ENCODE assay signal across 26 cellular contexts in the genomic region with DNA sequence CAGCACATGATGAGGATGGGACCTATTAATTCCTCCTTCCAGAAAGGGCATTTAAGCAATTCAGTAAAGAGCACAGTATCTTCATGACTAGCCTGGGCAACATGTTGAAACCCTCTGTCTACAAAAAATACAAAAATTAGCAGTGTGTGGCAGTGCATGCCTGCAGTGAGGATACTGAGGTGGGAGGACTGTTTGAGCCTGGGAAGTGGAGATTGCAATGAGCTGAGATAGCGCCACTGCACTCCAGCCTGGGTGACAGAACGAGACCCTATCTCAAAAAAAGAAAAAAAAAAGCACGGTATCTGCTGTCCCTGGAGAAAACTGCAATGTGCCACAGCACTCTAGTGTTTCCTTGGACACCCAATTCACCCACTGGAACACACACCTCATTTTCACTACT. TPM values are rescaled to one million over a fixed set of nuclear protein-coding genes. Genes with fewer than 3 reads are reported as not detected.
A peak's percentile ranks its signal among the peaks of the same experiment; 100 is the strongest.
DNase-seq lines count a peak whose midpoint lies in the region; ATAC-seq and TF ChIP-seq lines count a peak whose summit lies in the region.
"Had no signal": no experiment of that assay in that cellular context is flagged by ENCODE, and none has a peak within 500 bp of the region (broad histone marks: within the 10 kb centered on the region; RNA-seq: fewer than 3 reads in every experiment).

No MANE protein-coding gene starts in this region.

- BruUV-seq in OCI-LY7 (replicated peaks; lab: Mats Ljungman, UMichigan): no TSS peak

- H3K27ac Mint-ChIP-seq in CD8-positive, alpha-beta memory T cell: peak overlapping the region; percentile 51 to 90 (median 67)
- no peak overlapping the region for H3K27ac Mint-ChIP-seq in central memory CD8-positive, alpha-beta T cell (ENCODE audit: low read depth)
- H3K27ac Mint-ChIP-seq in naive thymus-derived CD8-positive, alpha-beta T cell: peak overlapping the region in 7 of 10 donors; percentile 55 to 86 (median 72)
- H3K27ac Mint-ChIP-seq: HFFc6 had no signal

- CTCF ChIA-PET in CD8-positive, alpha-beta memory T cell (lab: Charles Lee): interaction anchor here (1.3 to 1.8 kb wide), 3 partner anchors 9 to 19 kb away, joined by 4 to 5 read pairs (median 5); partner anchors contain the start of gene SAMD3
- CTCF ChIA-PET in OCI-LY7 (lab: Charles Lee; ENCODE audit: unreplicated experiment): no interaction called here

- POLR2A ChIA-PET in CD8-positive, alpha-beta memory T cell (lab: Charles Lee): no interaction called here
- POLR2A ChIA-PET in OCI-LY7 (lab: Charles Lee): interaction anchor here (0.8 kb wide), 1 partner anchor 13 kb away, joined by 4 read pairs; no protein-coding TSS in a partner anchor
- POLR2A ChIA-PET in naive thymus-derived CD8-positive, alpha-beta T cell (lab: Charles Lee): interaction anchor here (0.8 to 1.6 kb wide), 4 partner anchors 9 to 92 kb away, joined by 3 to 6 read pairs (median 4); partner anchors contain the start of gene SAMD3

- no peaks in the 10 kb centered on the region for H3K9me2 ChIP-seq in OCI-LY7 (ENCODE audit: insufficient read depth, low read length)
- H3K9me2 ChIP-seq: SK-N-SH had no signal

- peaks cover 46 to 89% (median 52%) of the 10 kb centered on the region in 3 donors for H3K36me3 Mint-ChIP-seq in CD8-positive, alpha-beta memory T cell
- H3K36me3 Mint-ChIP-seq in central memory CD8-positive, alpha-beta T cell (ENCODE audit: insufficient read depth): peaks cover 91% of the 10 kb centered on the region
- H3K36me3 Mint-ChIP-seq in naive thymus-derived CD8-positive, alpha-beta T cell: peaks cover 25 to 90% (median 79%) of the 10 kb centered on the region in 3 donors

- no peaks in the 10 kb centered on the region for H3K9me3 Mint-ChIP-seq in CD8-positive, alpha-beta memory T cell
- no peaks in the 10 kb centered on the region for H3K9me3 Mint-ChIP-seq in central memory CD8-positive, alpha-beta T cell
- peaks cover 0 to 13% (median 2%) of the 10 kb centered on the region in 9 donors for H3K9me3 Mint-ChIP-seq in naive thymus-derived CD8-positive, alpha-beta T cell
- H3K9me3 Mint-ChIP-seq: HFFc6, IgD-negative memory B cell had no signal

- peaks cover 41% of the 10 kb centered on the region for H3K36me3 ChIP-seq in CD8-positive, alpha-beta memory T cell (ENCODE audit: insufficient read depth, low read length)
- H3K36me3 ChIP-seq in OCI-LY7 (ENCODE audit: insufficient read depth, low read length): no peaks in the 10 kb centered on the region
- H3K36me3 ChIP-seq: BLaER1 treated with 17β-estradiol and CSF1 and Interleukin-3, amounts not matched to agents 10 nM and 100 nM; HAP-1 had no signal

- no peaks in the 10 kb centered on the region for H3K27me3 ChIP-seq in CD8-positive, alpha-beta memory T cell (ENCODE audit: insufficient read depth, low read length, poor library complexity, severe bottlenecking)
- H3K27me3 ChIP-seq: BLaER1 treated with 17β-estradiol and CSF1 and Interleukin-3, amounts not matched to agents 10 nM and 100 nM had no signal

- peak overlapping the region in 5 of 7 donors; percentile 8 to 62 (median 48) for H3K4me3 Mint-ChIP-seq in CD8-positive, alpha-beta memory T cell
- peak overlapping the region; percentile 48 for H3K4me3 Mint-ChIP-seq in central memory CD8-positive, alpha-beta T cell
- H3K4me3 Mint-ChIP-seq in naive thymus-derived CD8-positive, alpha-beta T cell: peak overlapping the region in 6 of 10 donors; percentile 24 to 46 (median 34)
- H3K4me3 Mint-ChIP-seq: HFFc6 had no signal

- intact Hi-C loops in OCI-LY7 (cut with micrococcal nuclease; ENCODE audit: unreplicated experiment): no loop called here

- H3K9me3 ChIP-seq in CD8-positive, alpha-beta memory T cell (ENCODE audit: low read length): no peaks in the 10 kb centered on the region
- H3K9me3 ChIP-seq in OCI-LY7 (ENCODE audit: low read length): no peaks in the 10 kb centered on the region
- H3K9me3 ChIP-seq: A549, HAP-1, SK-N-SH had no signal

- peaks cover 77% of the 10 kb centered on the region for H3K4me1 ChIP-seq in CD8-positive, alpha-beta memory T cell (ENCODE audit: insufficient read depth, low read length)
- peaks cover 23% of the 10 kb centered on the region for H3K4me1 ChIP-seq in OCI-LY7 (ENCODE audit: insufficient read depth, low read length, poor library complexity, severe bottlenecking)
- H3K4me1 ChIP-seq: A549; BLaER1 treated with 17β-estradiol and CSF1 and Interleukin-3, amounts not matched to agents 10 nM and 100 nM; HAP-1 had no signal

- ATAC-seq in central memory CD8-positive, alpha-beta T cell (replicated peaks; ENCODE audit: extremely low read depth, poor library complexity, severe bottlenecking): no peak
- no peak for ATAC-seq in naive thymus-derived CD8-positive, alpha-beta T cell
- no peak for ATAC-seq in GM18520 (IDR thresholded peaks at IDR 0.05; ENCODE audit: unreplicated experiment)
- ATAC-seq: A549, PC-3 had no signal

- no peak overlapping the region for H3K27ac ChIP-seq in CD8-positive, alpha-beta memory T cell (ENCODE audit: low read depth, low read length)
- H3K27ac ChIP-seq in OCI-LY7 (ENCODE audit: low read depth, low read length, poor library complexity, severe bottlenecking): no peak overlapping the region
- H3K27ac ChIP-seq: A549; BLaER1 treated with 17β-estradiol and CSF1 and Interleukin-3, amounts not matched to agents 10 nM and 100 nM; GM23248 had no signal

- H3K79me2 ChIP-seq in OCI-LY7 (ENCODE audit: insufficient read depth, low read depth, low read length): no peaks in the 10 kb centered on the region

- H3K4me3 ChIP-seq in CD8-positive, alpha-beta memory T cell (ENCODE audit: low read length): no peak overlapping the region
- H3K4me3 ChIP-seq in OCI-LY7 (ENCODE audit: low read depth, low read length, poor library complexity, severe bottlenecking): no peak overlapping the region
- H3K4me3 ChIP-seq: A549; BLaER1 treated with 17β-estradiol and CSF1 and Interleukin-3, amounts not matched to agents 10 nM and 100 nM; GM23248; HAP-1 had no signal

- no peak overlapping the region for H2AFZ ChIP-seq in OCI-LY7 (ENCODE audit: low read length)
- H2AFZ ChIP-seq: GM23248 had no signal

- no peak for TF ChIP-seq CTCF in OCI-LY7 (conservative IDR thresholded peaks at IDR 0.05; ENCODE audit: low read length)

- no peaks in the 10 kb centered on the region for H4K20me1 ChIP-seq in OCI-LY7 (ENCODE audit: insufficient read depth, low read length)
- H4K20me1 ChIP-seq: BLaER1 treated with 17β-estradiol and CSF1 and Interleukin-3, amounts not matched to agents 10 nM and 100 nM had no signal

- no peaks in the 10 kb centered on the region for H3K27me3 Mint-ChIP-seq in CD8-positive, alpha-beta memory T cell
- H3K27me3 Mint-ChIP-seq in central memory CD8-positive, alpha-beta T cell: no peaks in the 10 kb centered on the region
- no peaks in the 10 kb centered on the region for H3K27me3 Mint-ChIP-seq in naive thymus-derived CD8-positive, alpha-beta T cell

- peak overlapping the region; percentile 34; the same call in 1 of the 2 replicates for H3K4me2 ChIP-seq in OCI-LY7 (ENCODE audit: low read length)
- H3K4me2 ChIP-seq: A549, SK-N-SH had no signal

- no peak for DNase-seq in CD8-positive, alpha-beta memory T cell
- DNase-seq in OCI-LY7 (ENCODE audit: low spot score) (no peak), middle frontal gyrus (ENCODE audit: extremely low spot score, low spot score) (no peak), SW480 (ENCODE audit: low spot score) (no peak)
- DNase-seq in central memory CD8-positive, alpha-beta T cell (ENCODE audit: low spot score in 2 of 2): no peak
- no peak for DNase-seq in naive thymus-derived CD8-positive, alpha-beta T cell
- DNase-seq: AML-193, Calu3, DMS79 treated with DMSO at 0.1 percent for 48 hours, GM23248, HFFc6, NCI-H1092, NCI-H1417 treated with DMSO at 0.1 percent for 48 hours, NCI-H187, NCI-H2107, NCI-H526 treated with DMSO at 0.1 percent for 48 hours, PC-3, SK-N-SH, SW 1271, T-helper 2 cell had no signal

- H3K4me1 Mint-ChIP-seq in CD8-positive, alpha-beta memory T cell: peaks cover 84 to 95% (median 89%) of the 10 kb centered on the region in 3 donors
- H3K4me1 Mint-ChIP-seq in central memory CD8-positive, alpha-beta T cell: peaks cover 65% of the 10 kb centered on the region
- peaks cover 39 to 88% (median 72%) of the 10 kb centered on the region in 4 donors for H3K4me1 Mint-ChIP-seq in naive thymus-derived CD8-positive, alpha-beta T cell

RNA-seq across cellular contexts. Expression of gene SAMD3, which starts 18.4 kb away (rescaled TPM):
- 10 to 100 TPM; 12.5 to 14.5 TPM for total RNA-seq in CD8-positive, alpha-beta memory T cell
- polyA plus RNA-seq in CD8-positive, alpha-beta memory T cell: 220 TPM
- total RNA-seq in OCI-LY7 (2014; rRNA removed; shearing (Covaris generic)): not detected in 2 replicates
- total RNA-seq in OCI-LY7 (2022): not detected in 2 replicates
- 10 to 100 TPM; 28.7 to 34.1 TPM for total RNA-seq in naive thymus-derived CD8-positive, alpha-beta T cell
- 10 to 100 TPM; 19.2 to 91.4 (median 71.1) TPM for polyA plus RNA-seq in naive thymus-derived CD8-positive, alpha-beta T cell
- total RNA-seq: Calu3, NCI-H460, PC-3 had no signal
- polyA plus RNA-seq: A549 had no signal

Comparison
In these comparisons a context has a peak if more than half of its experiments do, and no peak if none do; other contexts are left out.
1. RNA of gene SAMD3, which starts 18.4 kb away (total RNA-seq): 28.7 to 34.1 TPM in naive thymus-derived CD8-positive, alpha-beta T cell and 12.5 to 14.5 TPM in CD8-positive, alpha-beta memory T cell; not detected in OCI-LY7; every median in the first group is over 10 times any median in the second.
2. Peak in every context shown above with its lines, with median percentiles within 50 percentile points of each other: H3K4me3 Mint-ChIP-seq.